ENCODE assay signal across 1 cellular context in genomic region chr12:57941165-57941894, GRCh38.
TF ChIP-seq lines count a peak whose summit lies in the region.

Gene ATP23 (plus strand): TSS chr12:57941567. CDS start chr12:57941702, 135 bp downstream.

TF ChIP-seq in HepG2, 621 proteins besides CTCF, POLR2A, EP300 and RAD21 (continued from another document and continues in another):
- TF ChIP-seq, protein P1, sequence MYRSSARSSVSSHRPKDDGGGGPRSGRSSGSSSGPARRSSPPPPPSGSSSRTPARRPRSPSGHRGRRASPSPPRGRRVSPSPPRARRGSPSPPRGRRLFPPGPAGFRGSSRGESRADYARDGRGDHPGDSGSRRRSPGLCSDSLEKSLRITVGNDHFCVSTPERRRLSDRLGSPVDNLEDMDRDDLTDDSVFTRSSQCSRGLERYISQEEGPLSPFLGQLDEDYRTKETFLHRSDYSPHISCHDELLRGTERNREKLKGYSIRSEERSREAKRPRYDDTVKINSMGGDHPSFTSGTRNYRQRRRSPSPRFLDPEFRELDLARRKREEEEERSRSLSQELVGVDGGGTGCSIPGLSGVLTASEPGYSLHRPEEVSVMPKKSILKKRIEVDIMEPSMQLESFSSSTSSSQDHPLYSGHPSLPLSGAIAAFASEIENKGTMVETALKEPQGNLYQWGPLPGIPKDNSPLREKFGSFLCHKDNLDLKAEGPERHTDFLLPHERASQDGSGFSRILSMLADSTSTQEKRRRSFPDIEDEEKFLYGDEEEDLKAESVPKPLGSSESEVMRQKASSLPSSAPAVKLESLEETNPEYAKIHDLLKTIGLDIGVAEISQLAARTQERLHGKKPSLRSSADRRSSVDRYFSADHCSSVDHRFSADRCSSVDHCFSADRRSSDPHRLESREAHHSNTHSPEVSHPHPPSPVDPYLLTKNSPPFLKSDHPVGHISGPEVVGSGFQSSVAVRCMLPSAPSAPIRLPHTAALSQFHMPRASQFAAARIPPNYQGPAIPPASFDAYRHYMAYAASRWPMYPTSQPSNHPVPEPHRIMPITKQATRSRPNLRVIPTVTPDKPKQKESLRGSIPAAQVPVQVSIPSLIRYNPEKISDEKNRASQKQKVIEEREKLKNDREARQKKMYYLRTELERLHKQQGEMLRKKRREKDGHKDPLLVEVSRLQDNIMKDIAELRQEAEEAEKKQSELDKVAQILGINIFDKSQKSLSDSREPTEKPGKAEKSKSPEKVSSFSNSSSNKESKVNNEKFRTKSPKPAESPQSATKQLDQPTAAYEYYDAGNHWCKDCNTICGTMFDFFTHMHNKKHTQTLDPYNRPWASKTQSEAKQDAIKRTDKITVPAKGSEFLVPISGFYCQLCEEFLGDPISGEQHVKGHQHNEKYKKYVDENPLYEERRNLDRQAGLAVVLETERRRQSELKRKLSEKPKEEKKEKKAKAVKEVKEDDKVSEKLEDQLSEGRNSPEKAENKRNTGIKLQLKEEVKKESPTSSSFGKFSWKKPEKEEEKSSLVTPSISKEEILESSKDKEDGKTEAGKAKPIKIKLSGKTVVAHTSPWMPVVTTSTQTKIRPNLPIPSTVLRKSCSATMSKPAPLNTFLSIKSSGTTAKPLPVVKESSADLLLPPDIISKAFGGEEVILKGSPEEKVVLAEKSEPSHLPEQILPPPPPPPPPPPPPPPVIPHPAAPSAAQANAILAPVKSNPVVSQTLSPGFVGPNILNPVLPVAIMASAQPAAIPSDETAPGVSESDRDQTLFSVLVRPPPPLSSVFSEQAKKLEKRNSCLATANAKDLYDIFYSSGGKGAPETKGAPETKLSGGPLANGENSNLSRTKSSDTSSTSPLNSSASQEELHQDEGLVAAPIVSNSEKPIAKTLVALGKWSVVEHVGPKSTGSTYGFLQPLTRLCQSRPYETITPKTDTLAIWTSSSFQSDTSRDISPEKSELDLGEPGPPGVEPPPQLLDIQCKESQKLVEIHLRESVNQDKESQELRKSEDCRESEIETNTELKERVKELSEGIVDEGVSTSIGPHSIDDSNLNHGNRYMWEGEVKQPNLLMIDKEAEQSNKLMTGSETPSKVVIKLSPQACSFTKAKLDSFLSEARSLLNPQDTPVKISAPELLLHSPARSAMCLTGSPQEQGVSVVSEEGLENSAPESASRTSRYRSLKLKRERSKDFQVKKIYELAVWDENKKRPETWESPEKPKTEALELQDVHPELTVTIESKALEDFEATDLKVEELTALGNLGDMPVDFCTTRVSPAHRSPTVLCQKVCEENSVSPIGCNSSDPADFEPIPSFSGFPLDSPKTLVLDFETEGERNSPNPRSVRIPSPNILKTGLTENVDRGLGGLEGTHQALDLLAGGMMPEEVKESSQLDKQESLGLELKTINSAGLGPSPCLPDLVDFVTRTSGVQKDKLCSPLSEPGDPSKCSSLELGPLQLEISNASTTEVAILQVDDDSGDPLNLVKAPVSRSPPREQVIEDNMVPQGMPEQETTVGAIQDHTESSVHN (CRISPR knock-in tag; IDR thresholded peaks at IDR 0.05), result no peak
- TF ChIP-seq ZBTB1 (CRISPR knock-in tag; IDR thresholded peaks at IDR 0.05; ENCODE audit: borderline replicate concordance), result no peak
- TF ChIP-seq ZNF562 (CRISPR knock-in tag; IDR thresholded peaks at IDR 0.05; ENCODE audit: borderline replicate concordance), result no peak
- TF ChIP-seq HDAC1 (CRISPR knock-in tag; IDR thresholded peaks at IDR 0.05), result peak; percentile 65; the same call in 1 of the 2 replicates
- peak; percentile 73; the same call in 1 of the 2 replicates for TF ChIP-seq PRMT3 (CRISPR knock-in tag; IDR thresholded peaks at IDR 0.05; ENCODE audit: borderline replicate concordance, low read depth)
- peak; percentile 61; the same call in 1 of the 2 replicates for TF ChIP-seq ZNF350 (CRISPR knock-in tag; IDR thresholded peaks at IDR 0.05; ENCODE audit: borderline replicate concordance, low read depth)
- TF ChIP-seq ZNF674 (CRISPR knock-in tag; IDR thresholded peaks at IDR 0.05; ENCODE audit: low read depth), result no peak
- TF ChIP-seq ZFX (CRISPR knock-in tag; IDR thresholded peaks at IDR 0.05; ENCODE audit: low read depth), result peak; percentile 84
- TF ChIP-seq, protein P2, sequence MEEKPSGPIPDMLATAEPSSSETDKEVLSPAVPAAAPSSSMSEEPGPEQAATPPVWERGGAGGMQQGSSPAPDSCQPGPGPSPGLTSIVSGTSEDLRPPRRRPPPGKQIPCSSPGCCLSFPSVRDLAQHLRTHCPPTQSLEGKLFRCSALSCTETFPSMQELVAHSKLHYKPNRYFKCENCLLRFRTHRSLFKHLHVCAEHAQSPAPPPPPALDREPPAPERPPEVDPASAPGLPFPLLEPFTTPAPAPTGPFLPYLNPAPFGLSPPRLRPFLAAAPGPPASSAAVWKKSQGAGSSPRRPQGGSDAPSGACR (CRISPR knock-in tag; IDR thresholded peaks at IDR 0.05), result peak; percentile 82; the same call in 1 of the 2 replicates
- TF ChIP-seq ZNF775 (CRISPR knock-in tag; IDR thresholded peaks at IDR 0.05; ENCODE audit: borderline replicate concordance), result no peak
- TF ChIP-seq, protein P3, sequence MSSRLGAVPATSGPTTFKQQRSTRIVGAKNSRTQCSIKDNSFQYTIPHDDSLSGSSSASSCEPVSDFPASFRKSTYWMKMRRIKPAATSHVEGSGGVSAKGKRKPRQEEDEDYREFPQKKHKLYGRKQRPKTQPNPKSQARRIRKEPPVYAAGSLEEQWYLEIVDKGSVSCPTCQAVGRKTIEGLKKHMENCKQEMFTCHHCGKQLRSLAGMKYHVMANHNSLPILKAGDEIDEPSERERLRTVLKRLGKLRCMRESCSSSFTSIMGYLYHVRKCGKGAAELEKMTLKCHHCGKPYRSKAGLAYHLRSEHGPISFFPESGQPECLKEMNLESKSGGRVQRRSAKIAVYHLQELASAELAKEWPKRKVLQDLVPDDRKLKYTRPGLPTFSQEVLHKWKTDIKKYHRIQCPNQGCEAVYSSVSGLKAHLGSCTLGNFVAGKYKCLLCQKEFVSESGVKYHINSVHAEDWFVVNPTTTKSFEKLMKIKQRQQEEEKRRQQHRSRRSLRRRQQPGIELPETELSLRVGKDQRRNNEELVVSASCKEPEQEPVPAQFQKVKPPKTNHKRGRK (CRISPR knock-in tag; IDR thresholded peaks at IDR 0.05), result no peak
- TF ChIP-seq, protein P4, sequence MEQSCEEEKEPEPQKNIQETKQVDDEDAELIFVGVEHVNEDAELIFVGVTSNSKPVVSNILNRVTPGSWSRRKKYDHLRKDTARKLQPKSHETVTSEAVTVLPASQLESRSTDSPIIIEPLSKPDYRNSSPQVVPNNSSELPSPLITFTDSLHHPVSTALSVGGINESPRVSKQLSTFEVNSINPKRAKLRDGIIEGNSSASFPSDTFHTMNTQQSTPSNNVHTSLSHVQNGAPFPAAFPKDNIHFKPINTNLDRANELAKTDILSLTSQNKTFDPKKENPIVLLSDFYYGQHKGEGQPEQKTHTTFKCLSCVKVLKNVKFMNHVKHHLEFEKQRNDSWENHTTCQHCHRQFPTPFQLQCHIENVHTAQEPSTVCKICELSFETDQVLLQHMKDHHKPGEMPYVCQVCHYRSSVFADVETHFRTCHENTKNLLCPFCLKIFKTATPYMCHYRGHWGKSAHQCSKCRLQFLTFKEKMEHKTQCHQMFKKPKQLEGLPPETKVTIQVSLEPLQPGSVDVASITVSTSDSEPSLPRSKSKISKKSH (CRISPR knock-in tag; IDR thresholded peaks at IDR 0.05; ENCODE audit: borderline replicate concordance), result peak; percentile 27; the same call in 1 of the 2 replicates
- peak; percentile 47 for TF ChIP-seq ELF1 (CRISPR knock-in tag; IDR thresholded peaks at IDR 0.05)
- peak; percentile 74; the same call in 1 of the 2 replicates for TF ChIP-seq BRD4 (CRISPR knock-in tag; IDR thresholded peaks at IDR 0.05)
- TF ChIP-seq YEATS2 (CRISPR knock-in tag; IDR thresholded peaks at IDR 0.05; ENCODE audit: borderline replicate concordance), result peak; percentile 61; the same call in 1 of the 2 replicates
- TF ChIP-seq HIVEP1 (CRISPR knock-in tag; IDR thresholded peaks at IDR 0.05), result peak; percentile 94
- TF ChIP-seq CBFB (CRISPR knock-in tag; IDR thresholded peaks at IDR 0.05), result 0 out of 2 replicates have a peak, but pooled peaks have one; percentile 22
- TF ChIP-seq KDM4B (CRISPR knock-in tag; IDR thresholded peaks at IDR 0.05), result 0 out of 2 replicates have a peak, but pooled peaks have one; percentile 48
- TF ChIP-seq TAF1 (CRISPR knock-in tag; IDR thresholded peaks at IDR 0.05), result peak; percentile 94
- TF ChIP-seq SKI (IDR thresholded peaks at IDR 0.05; ENCODE audit: partially characterized antibody), result peak; percentile 50
- no peak for TF ChIP-seq HMG20B (CRISPR knock-in tag; conservative IDR thresholded peaks at IDR 0.05)
- TF ChIP-seq ZNF605 (CRISPR knock-in tag; IDR thresholded peaks at IDR 0.05), result peak; percentile 45; the same call in 1 of the 2 replicates
- peak; percentile 72 for TF ChIP-seq KMT2B (CRISPR knock-in tag; IDR thresholded peaks at IDR 0.05)
- peak; percentile 28; the same call in 1 of the 2 replicates for TF ChIP-seq BCL6 (CRISPR knock-in tag; IDR thresholded peaks at IDR 0.05)
- TF ChIP-seq ZNF782 (CRISPR knock-in tag; IDR thresholded peaks at IDR 0.05; ENCODE audit: borderline replicate concordance), result 0 out of 2 replicates have a peak, but pooled peaks have one; percentile 40
- TF ChIP-seq FOXC1 (CRISPR knock-in tag; IDR thresholded peaks at IDR 0.05; ENCODE audit: borderline replicate concordance), result peak; percentile 48; the same call in 1 of the 2 replicates
- TF ChIP-seq, protein P5, sequence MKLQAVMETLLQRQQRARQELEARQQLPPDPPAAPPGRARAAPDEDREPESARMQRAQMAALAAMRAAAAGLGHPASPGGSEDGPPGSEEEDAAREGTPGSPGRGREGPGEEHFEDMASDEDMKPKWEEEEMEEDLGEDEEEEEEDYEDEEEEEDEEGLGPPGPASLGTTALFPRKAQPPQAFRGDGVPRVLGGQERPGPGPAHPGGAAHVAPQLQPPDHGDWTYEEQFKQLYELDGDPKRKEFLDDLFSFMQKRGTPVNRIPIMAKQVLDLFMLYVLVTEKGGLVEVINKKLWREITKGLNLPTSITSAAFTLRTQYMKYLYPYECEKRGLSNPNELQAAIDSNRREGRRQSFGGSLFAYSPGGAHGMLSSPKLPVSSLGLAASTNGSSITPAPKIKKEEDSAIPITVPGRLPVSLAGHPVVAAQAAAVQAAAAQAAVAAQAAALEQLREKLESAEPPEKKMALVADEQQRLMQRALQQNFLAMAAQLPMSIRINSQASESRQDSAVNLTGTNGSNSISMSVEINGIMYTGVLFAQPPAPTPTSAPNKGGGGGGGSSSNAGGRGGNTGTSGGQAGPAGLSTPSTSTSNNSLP (IDR thresholded peaks at IDR 0.05; ENCODE audit: low read depth, low read length), result no peak
- TF ChIP-seq FOXK1 (CRISPR knock-in tag; IDR thresholded peaks at IDR 0.05; ENCODE audit: borderline replicate concordance, low read depth), result peak; percentile 58; the same call in 1 of the 2 replicates
- TF ChIP-seq POGZ (CRISPR knock-in tag; IDR thresholded peaks at IDR 0.05), result peak; percentile 72
- TF ChIP-seq ELF3 (CRISPR knock-in tag; IDR thresholded peaks at IDR 0.05), result peak; percentile 74
- 0 out of 2 replicates have a peak, but pooled peaks have one; percentile 32 for TF ChIP-seq ZNF589 (CRISPR knock-in tag; conservative IDR thresholded peaks at IDR 0.05)
- no peak for TF ChIP-seq ZNF20 (CRISPR knock-in tag; IDR thresholded peaks at IDR 0.05)
- peak; percentile 64; the same call in 1 of the 2 replicates for TF ChIP-seq KLF6 (CRISPR knock-in tag; IDR thresholded peaks at IDR 0.05)
- peak; percentile 14 for TF ChIP-seq XRCC5 (optimal IDR thresholded peaks at IDR 0.05; ENCODE audit: low read length)
- 0 out of 2 replicates have a peak, but pooled peaks have one; percentile 28 for TF ChIP-seq TSC22D2 (CRISPR knock-in tag; IDR thresholded peaks at IDR 0.05; ENCODE audit: borderline replicate concordance)
- 0 out of 2 replicates have a peak, but pooled peaks have one; percentile 14 for TF ChIP-seq ZNF317 (CRISPR knock-in tag; IDR thresholded peaks at IDR 0.05)
- TF ChIP-seq SNAPC5 (CRISPR knock-in tag; IDR thresholded peaks at IDR 0.05; ENCODE audit: borderline replicate concordance), result peak; percentile 39; the same call in 1 of the 2 replicates
- 0 out of 2 replicates have a peak, but pooled peaks have one; percentile 50 for TF ChIP-seq ZC3H4 (CRISPR knock-in tag; IDR thresholded peaks at IDR 0.05; ENCODE audit: borderline replicate concordance)
- TF ChIP-seq NBN (conservative IDR thresholded peaks at IDR 0.05), result no peak
- TF ChIP-seq FOXA3 (CRISPR knock-in tag; IDR thresholded peaks at IDR 0.05), result 0 out of 2 replicates have a peak, but pooled peaks have one; percentile 17
- TF ChIP-seq, protein P6, sequence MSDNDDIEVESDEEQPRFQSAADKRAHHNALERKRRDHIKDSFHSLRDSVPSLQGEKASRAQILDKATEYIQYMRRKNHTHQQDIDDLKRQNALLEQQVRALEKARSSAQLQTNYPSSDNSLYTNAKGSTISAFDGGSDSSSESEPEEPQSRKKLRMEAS (IDR thresholded peaks at IDR 0.05), result peak; percentile 74
- TF ChIP-seq ZNF83 (CRISPR knock-in tag; IDR thresholded peaks at IDR 0.05; ENCODE audit: borderline replicate concordance), result no peak
- TF ChIP-seq TBX2 (CRISPR knock-in tag; IDR thresholded peaks at IDR 0.05; ENCODE audit: borderline replicate concordance), result peak; percentile 61
- TF ChIP-seq ZBTB7B (CRISPR knock-in tag; IDR thresholded peaks at IDR 0.05), result peak; percentile 59; the same call in 1 of the 2 replicates
- peak; percentile 15; the same call in 1 of the 2 replicates for TF ChIP-seq MIER2 (CRISPR knock-in tag; IDR thresholded peaks at IDR 0.05)
- TF ChIP-seq HMGA1 (CRISPR knock-in tag; conservative IDR thresholded peaks at IDR 0.05), result no peak
- TF ChIP-seq SAP130 (CRISPR knock-in tag; IDR thresholded peaks at IDR 0.05; ENCODE audit: low read depth), result peak; percentile 87
- TF ChIP-seq E2F5 (CRISPR knock-in tag; conservative IDR thresholded peaks at IDR 0.05), result peak; percentile 76; the same call in 1 of the 2 replicates
- no peak for TF ChIP-seq ZNF772 (CRISPR knock-in tag; IDR thresholded peaks at IDR 0.05)
- no peak for TF ChIP-seq ZNF484 (CRISPR knock-in tag; IDR thresholded peaks at IDR 0.05; ENCODE audit: borderline replicate concordance, low read depth)
- TF ChIP-seq ZNF274 (CRISPR knock-in tag; IDR thresholded peaks at IDR 0.05), result peak; percentile 85
- 0 out of 2 replicates have a peak, but pooled peaks have one; percentile 8 for TF ChIP-seq FOSL2 (CRISPR knock-in tag; IDR thresholded peaks at IDR 0.05)
- TF ChIP-seq, protein P7, sequence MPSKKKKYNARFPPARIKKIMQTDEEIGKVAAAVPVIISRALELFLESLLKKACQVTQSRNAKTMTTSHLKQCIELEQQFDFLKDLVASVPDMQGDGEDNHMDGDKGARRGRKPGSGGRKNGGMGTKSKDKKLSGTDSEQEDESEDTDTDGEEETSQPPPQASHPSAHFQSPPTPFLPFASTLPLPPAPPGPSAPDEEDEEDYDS (CRISPR knock-in tag; IDR thresholded peaks at IDR 0.05), result peak; percentile 93
- no peak for TF ChIP-seq ZNF567 (CRISPR knock-in tag; IDR thresholded peaks at IDR 0.05; ENCODE audit: borderline replicate concordance)
